In genomic region chr12:5723071-5723470, GRCh38 we compare ENCODE assay signal across 22 cellular contexts.
"Had no signal": no experiment of that assay in that cellular context is flagged by ENCODE, and none has a peak within 500 bp of the region (broad histone marks: within the 10 kb centered on the region; RNA-seq: fewer than 3 reads in every experiment).

No MANE protein-coding gene starts in this region.

- H3K36me3 ChIP-seq: SJSA1 had no signal

- H3K4me1 ChIP-seq: SJSA1 had no signal

- H3K4me2 ChIP-seq: KMS-11 had no signal

- ATAC-seq: HepG2 had no signal

- DNase-seq: IMR-90, Kasumi-1, MM.1S, NCI-H1092 treated with DMSO at 0.1 percent for 48 hours, NCI-H1436, NCI-H187, NCI-H2029, NCI-H2081 treated with DMSO at 0.1 percent for 48 hours, NCI-H2171, NCI-H226, NCI-H446, NCI-H510A, NCI-H524 treated with DMSO at 0.1 percent for 48 hours, NCI-H69, NCI-H774, Right ventricle myocardium superior, RPMI8226, SIG-M5 had no signal

- H3K9me3 ChIP-seq: SJSA1 had no signal

- H3K4me3 ChIP-seq: SJSA1, SK-N-MC had no signal

- H3K27ac ChIP-seq: KMS-11, SJSA1, SK-N-MC had no signal
